Comparison of ENCODE assay signal across 15 cellular contexts in genomic region chr11:96008161-96008560, GRCh38.
DNase-seq lines count a peak whose midpoint lies in the region; ATAC-seq and TF ChIP-seq lines count a peak whose summit lies in the region.
"Had no signal": no experiment of that assay in that cellular context is flagged by ENCODE, and none has a peak within 500 bp of the region (broad histone marks: within the 10 kb centered on the region; RNA-seq: fewer than 3 reads in every experiment).

No MANE protein-coding gene starts in this region.

- DNase-seq in HCEC 1CT = peak; percentile 81
- DNase-seq in amniotic epithelial cell (ENCODE audit: low read depth) = peak; percentile 57
- peak; percentile 92 for DNase-seq in fibroblast of villous mesenchyme (ENCODE audit: low read depth)
- DNase-seq in NCI-H146 treated with DMSO at 0.1 percent for 48 hours (lab: John Stamatoyannopoulos, UW; ENCODE audit: unreplicated experiment) = no peak
- no peak for DNase-seq in Ammon's horn (ENCODE audit: low spot score)
- DNase-seq in activated gamma-delta T cell (lab: John Stamatoyannopoulos, UW) = no peak
- DNase-seq: C1 segment of cervical spinal cord, COR-L47, KBM-7, NCI-H1048, NCI-H1694 treated with DMSO at 0.1 percent for 48 hours, NCI-H446 treated with DMSO at 0.1 percent for 48 hours, NCI-H82, SHP77 had no signal

- H3K4me3 ChIP-seq in fibroblast of villous mesenchyme (ENCODE audit: low read depth, low read length) = no peak overlapping the region

- ATAC-seq in HG02642 (IDR thresholded peaks at IDR 0.05; ENCODE audit: poor library complexity, unreplicated experiment) = no peak

- no peak for TF ChIP-seq CTCF in fibroblast of villous mesenchyme (IDR thresholded peaks at IDR 0.05; ENCODE audit: insufficient read depth, low read depth, low read length)

Comparison
In these comparisons a context has a peak if more than half of its experiments do, and no peak if none do; other contexts are left out.
1. DNase-seq: peak in HCEC 1CT (single experiment), amniotic epithelial cell (single experiment) and fibroblast of villous mesenchyme (single experiment); none in NCI-H146 treated with DMSO at 0.1 percent for 48 hours (single experiment), Ammon's horn (single experiment) and activated gamma-delta T cell (single experiment).